In genomic region chr22:39528080-39528661, GRCh38 we compare ENCODE assay signal across 9 cellular contexts. TPM values are rescaled to one million over a fixed set of nuclear protein-coding genes. Genes with fewer than 3 reads are reported as not detected.
DNase-seq lines count a peak whose midpoint lies in the region; ATAC-seq, FAIRE-seq and TF ChIP-seq lines count a peak whose summit lies in the region.
"Had no signal": no experiment of that assay in that cellular context is flagged by ENCODE, and none has a peak within 500 bp of the region (broad histone marks: within the 10 kb centered on the region; RNA-seq: fewer than 3 reads in every experiment).

No MANE protein-coding gene starts in this region.

- H3K27me3 ChIP-seq in GM12878 (replicated peaks in 1 of 2; ENCODE audit: control insufficient read depth in 2 of 2, insufficient read depth in 2 of 2, low read length in 1 of 2) = no peaks in the 10 kb centered on the region
- H3K27me3 ChIP-seq in trophoblast cell (ENCODE audit: insufficient read depth, low read length) = no peaks in the 10 kb centered on the region

- TF ChIP-seq EP300 in GM12878 (IDR thresholded peaks at IDR 0.05; ENCODE audit: borderline replicate concordance in 1 of 2, control insufficient read depth in 1 of 2, low read depth in 2 of 2, low read length in 2 of 2) = no peak

- 24% methylated on average over 12 of the region's 12 CpGs for WGBS in GM12878 (ENCODE audit: insufficient coverage, insufficient replicate concordance, low lambda C conversion rate, missing lambda C conversion rate)
- no CpG with 5 or more reads among the region's 12 CpGs for whole genome bisulfite sequencing in trophoblast cell (ENCODE audit: extremely low coverage, insufficient coverage, insufficient read length)

- DNase-seq in EL = peak; percentile 39
- peak; percentile 50 for DNase-seq in NCI-H1436 treated with DMSO at 0.1 percent for 48 hours (lab: John Stamatoyannopoulos, UW)
- DNase-seq in GM12878 (ENCODE audit: low read depth, low spot score) = no peak
- peak; percentile 98 to 100 for DNase-seq in trophoblast cell

- H3K9me3 ChIP-seq in GM12878 (replicated peaks; ENCODE audit: control insufficient read depth, insufficient read depth, low read length) = no peaks in the 10 kb centered on the region
- H3K9me3 ChIP-seq in trophoblast cell (ENCODE audit: insufficient read depth, low read depth, low read length) = no peaks in the 10 kb centered on the region
- H3K9me3 ChIP-seq: HAP-1 had no signal

- H2BK120ac ChIP-seq in trophoblast cell (ENCODE audit: insufficient read depth, low read length, poor library complexity) = no peak overlapping the region

- no peak for TF ChIP-seq RAD21 in GM12878 (IDR thresholded peaks at IDR 0.05; ENCODE audit: insufficient read depth, low read depth, low read length)

- POLR2A ChIA-PET in GM12878 (lab: Charles Lee) = interaction anchor here (0.5 to 2.6 kb wide), 14 partner anchors 8 to 379 kb away, joined by 3 to 32 read pairs (median 6); partner anchors contain the start of genes ATF4 and RPL3

- TF ChIP-seq POLR2A in GM12878 (IDR thresholded peaks at IDR 0.05; ENCODE audit: low read depth, low read length) = peak; percentile 77

- H2AFZ ChIP-seq in GM12878 (ENCODE audit: control insufficient read depth, low read depth, low read length) = peak overlapping the region; percentile 39; the same call in 1 of the 2 replicates
- no peak overlapping the region for H2AFZ ChIP-seq in trophoblast cell (ENCODE audit: insufficient read depth, low read length, poor library complexity)

- peaks cover 5% of the 10 kb centered on the region for H3K79me1 ChIP-seq in trophoblast cell (ENCODE audit: low read length)

- no peak for FAIRE-seq in GM12878 (lab: Jason Lieb, UNC)

- RAD21 ChIA-PET in GM12878 (lab: Charles Lee; ENCODE audit: unreplicated experiment) = interaction anchor here (0.8 to 4.7 kb wide), 27 partner anchors 8 to 649 kb away, joined by 3 to 44 read pairs (median 6); partner anchors contain the start of genes ATF4, MIEF1, RPL3 and TAB1

- no peak overlapping the region for H4K12ac ChIP-seq in trophoblast cell (ENCODE audit: low read depth, low read length)

- SMC1A ChIA-PET in GM12878 (lab: Charles Lee; ENCODE audit: uncharacterized antibody, unreplicated experiment) = interaction anchor here (0.8 to 2.9 kb wide), 22 partner anchors 8 to 516 kb away, joined by 3 to 30 read pairs (median 8); partner anchors contain the start of genes ATF4, MIEF1, RPL3 and TAB1

- no TSS peak for BruUV-seq in GM12878 (replicated peaks; lab: Mats Ljungman, UMichigan)

- in situ Hi-C loops in GM12878 (cut with MboI) = no loop called here

- CTCF ChIA-PET in GM12878 (lab: Yijun Ruan, JAX) = interaction anchor here (0.6 to 17.8 kb wide), 35 partner anchors 8 to 858 kb away, joined by 3 to 372 read pairs (median 5); partner anchors contain the start of genes ATF4, MIEF1, RPL3 and SYNGR1

- H3K4me2 ChIP-seq in GM12878 (ENCODE audit: control insufficient read depth, insufficient read depth) = peak overlapping the region; percentile 100
- peak overlapping the region; percentile 5 for H3K4me2 ChIP-seq in trophoblast cell (ENCODE audit: low read length)

- TF ChIP-seq CTCF in GM12878 (IDR thresholded peaks at IDR 0.05 in 2 of 3, conservative IDR thresholded peaks at IDR 0.05 in 1 of 3; ENCODE audit: control insufficient read depth in 2 of 3, extremely low read depth in 1 of 3, insufficient read depth in 1 of 3, low read depth in 3 of 3, low read length in 3 of 3) = no peak

- H3K36me3 ChIP-seq in GM12878 (ENCODE audit: control insufficient read depth in 2 of 2, insufficient read depth in 2 of 2, low read length in 1 of 2) (peaks cover 10 to 11% of the 10 kb centered on the region in 2 experiments; a peak in 3 of 4 replicates), trophoblast cell (ENCODE audit: control insufficient read depth in 1 of 2, insufficient read depth in 2 of 2, low read length in 2 of 2) (peaks cover 31 to 41% of the 10 kb centered on the region in 2 experiments)

- H3K9ac ChIP-seq in GM12878 (ENCODE audit: control insufficient read depth, insufficient read depth, low read length) (peak overlapping the region; percentile 85), trophoblast cell (ENCODE audit: low read length) (no peak overlapping the region)

- H3K4ac ChIP-seq in trophoblast cell (ENCODE audit: low read depth, low read length) = no peak overlapping the region

- no peak overlapping the region for H2AK5ac ChIP-seq in trophoblast cell (ENCODE audit: low read length)

- intact Hi-C loops in GM12878 (cut with micrococcal nuclease; ENCODE audit: unreplicated experiment) = loop anchor here (2.0 kb wide), 3 partner anchors 185 to 357 kb away; partner anchors contain the start of gene RPL3

- H3K4me3 ChIP-seq in GM12878 = peak overlapping the region; percentile 70
- no peak overlapping the region for H3K4me3 ChIP-seq in trophoblast cell (ENCODE audit: low read depth, low read length)
- H3K4me3 ChIP-seq: HAP-1 had no signal

- no peak overlapping the region for H2BK5ac ChIP-seq in trophoblast cell (ENCODE audit: low read depth, low read length, poor library complexity)

- H2BK12ac ChIP-seq in trophoblast cell (ENCODE audit: low read length) = no peak overlapping the region

- H3K4me1 ChIP-seq in GM12878 (ENCODE audit: control insufficient read depth, insufficient read depth, low read length) = peaks cover 58% of the 10 kb centered on the region
- H3K4me1 ChIP-seq in trophoblast cell (ENCODE audit: control insufficient read depth in 1 of 2, insufficient read depth in 2 of 2, low read length in 2 of 2) = peaks cover 7 to 26% of the 10 kb centered on the region in 2 experiments

- ATAC-seq in GM12878 = peak; percentile 11
- no peak for ATAC-seq in GM21723 (IDR thresholded peaks at IDR 0.05; ENCODE audit: unreplicated experiment)
- no peak for ATAC-seq in HG02973 (IDR thresholded peaks at IDR 0.05; ENCODE audit: unreplicated experiment)
- no peak for ATAC-seq in HG03342 (IDR thresholded peaks at IDR 0.05; ENCODE audit: unreplicated experiment)
- ATAC-seq in GM21529 (IDR thresholded peaks at IDR 0.05; ENCODE audit: unreplicated experiment) = no peak

- H3K23ac ChIP-seq in trophoblast cell (ENCODE audit: low read length) = no peak overlapping the region

- H3K18ac ChIP-seq in trophoblast cell (ENCODE audit: low read length) = no peak overlapping the region

- peak overlapping the region; percentile 96 for H3K27ac ChIP-seq in GM12878 (ENCODE audit: control insufficient read depth, insufficient read depth)
- peak overlapping the region; percentile 30 for H3K27ac ChIP-seq in trophoblast cell (ENCODE audit: low read depth, low read length)

- no peak overlapping the region for H4K8ac ChIP-seq in trophoblast cell (ENCODE audit: low read depth, low read length)

- H4K91ac ChIP-seq in trophoblast cell (ENCODE audit: low read depth, low read length) = no peak overlapping the region

- no peak overlapping the region for H3K14ac ChIP-seq in trophoblast cell (ENCODE audit: low read length)

- H3K79me2 ChIP-seq in GM12878 (ENCODE audit: control insufficient read depth, insufficient read depth, low read length) = peaks cover 61% of the 10 kb centered on the region
- peaks cover 9% of the 10 kb centered on the region for H3K79me2 ChIP-seq in trophoblast cell (ENCODE audit: control insufficient read depth, insufficient read depth, low read length, poor library complexity)

- peaks cover 17% of the 10 kb centered on the region for H4K20me1 ChIP-seq in GM12878 (ENCODE audit: control insufficient read depth, insufficient read depth)

RNA-seq across cellular contexts. Expression of gene RPS19BP1, which starts 4.4 kb away (rescaled TPM):
- total RNA-seq in GM12878 (2013; cell fraction: nucleolus; rRNA removed) = 43.6 and 46.7 TPM in 2 replicates
- total RNA-seq in GM12878 (2014; rRNA removed) (106 and 132 TPM in 2 replicates), GM12878 (2014; rRNA removed; fragmentation: Illumina TruSeq; extraction: Trizol) (36.6 and 47.5 TPM in 2 replicates), GM12878 (2021) (83.6 and 85.7 TPM in 2 replicates)
- 23.5 TPM for polyA plus RNA-seq in GM12878 (2011; ENCODE audit: low read depth)
- polyA plus RNA-seq in GM12878 (2011; rRNA removed) (48.1 and 71.5 TPM in 2 replicates), GM12878 (2014; fragmentation: Illumina TruSeq; extraction: Trizol) (8.8 and 20.3 TPM in 2 replicates), GM12878 (2014; fragmentation: Nextera tagmentation; extraction: Ambion mirVana) (10 to 100 TPM in 1 of 2 experiments, 1 to 10 TPM in 1; 2.7 to 14.3 TPM), GM12878 (2014; rRNA removed) (146 and 170 TPM in 2 replicates), GM12878 (2016; fragmentation: Nextera tagmentation; extraction: Ambion mirVana) (100 to 1,000 TPM; 178 to 206 TPM)
- 100 and 140 TPM in 2 replicates for polyA plus RNA-seq in GM12878 (2011; cell fraction: cytosol; rRNA removed)
- 73.0 and 84.9 TPM in 2 replicates for polyA plus RNA-seq in GM12878 (2011; cell fraction: nucleus; rRNA removed)
- 59.4 and 59.8 TPM in 2 replicates for polyA plus RNA-seq in GM12878 (2012)
- polyA minus RNA-seq in GM12878 (2011; rRNA and poly(A)+ RNA removed) = 11.3 and 24.2 TPM in 2 replicates
- polyA minus RNA-seq in GM12878 (2011; cell fraction: cytosol; rRNA and poly(A)+ RNA removed) = 8.0 and 9.8 TPM in 2 replicates
- polyA minus RNA-seq in GM12878 (2011; cell fraction: nucleus; rRNA and poly(A)+ RNA removed) = 19.3 and 32.1 TPM in 2 replicates
- polyA plus RNA-seq in trophoblast cell (2013) = 87.1 and 87.7 TPM in 2 replicates

RNA-seq across cellular contexts. Expression of gene ATF4, which starts 7.8 kb away (rescaled TPM):
- 140 and 144 TPM in 2 replicates for total RNA-seq in GM12878 (2013; cell fraction: nucleolus; rRNA removed)
- total RNA-seq in GM12878 (2014; rRNA removed) = 308 and 320 TPM in 2 replicates
- total RNA-seq in GM12878 (2014; rRNA removed; fragmentation: Illumina TruSeq; extraction: Trizol) = 340 and 355 TPM in 2 replicates
- 326 and 331 TPM in 2 replicates for total RNA-seq in GM12878 (2021)
- polyA plus RNA-seq in GM12878 (2011; ENCODE audit: low read depth) = 395 TPM
- polyA plus RNA-seq in GM12878 (2011; rRNA removed) = 566 and 603 TPM in 2 replicates
- polyA plus RNA-seq in GM12878 (2011; cell fraction: cytosol; rRNA removed) = 689 and 827 TPM in 2 replicates
- polyA plus RNA-seq in GM12878 (2011; cell fraction: nucleus; rRNA removed) = 737 and 862 TPM in 2 replicates
- 477 and 719 TPM in 2 replicates for polyA plus RNA-seq in GM12878 (2012)
- 520 and 576 TPM in 2 replicates for polyA plus RNA-seq in GM12878 (2014; fragmentation: Illumina TruSeq; extraction: Trizol)
- polyA plus RNA-seq in GM12878 (2014; fragmentation: Nextera tagmentation; extraction: Ambion mirVana) = 100 to 1,000 TPM in 1 of 2 experiments, 10 to 100 TPM in 1; 88.3 to 187 TPM
- 508 and 605 TPM in 2 replicates for polyA plus RNA-seq in GM12878 (2014; rRNA removed)
- 100 to 1,000 TPM; 165 to 178 TPM for polyA plus RNA-seq in GM12878 (2016; fragmentation: Nextera tagmentation; extraction: Ambion mirVana)
- 145 and 253 TPM in 2 replicates for polyA minus RNA-seq in GM12878 (2011; rRNA and poly(A)+ RNA removed)
- polyA minus RNA-seq in GM12878 (2011; cell fraction: cytosol; rRNA and poly(A)+ RNA removed) = 58.9 and 61.0 TPM in 2 replicates
- 146 and 184 TPM in 2 replicates for polyA minus RNA-seq in GM12878 (2011; cell fraction: nucleus; rRNA and poly(A)+ RNA removed)
- polyA plus RNA-seq in trophoblast cell (2013) = 602 and 615 TPM in 2 replicates

RNA-seq across cellular contexts. Expression of gene MIEF1, which starts 26.1 kb away (rescaled TPM):
- 32.3 and 33.3 TPM in 2 replicates for total RNA-seq in GM12878 (2013; cell fraction: nucleolus; rRNA removed)
- total RNA-seq in GM12878 (2014; rRNA removed) = 27.9 and 28.3 TPM in 2 replicates
- 24.0 and 26.4 TPM in 2 replicates for total RNA-seq in GM12878 (2014; rRNA removed; fragmentation: Illumina TruSeq; extraction: Trizol)
- total RNA-seq in GM12878 (2021) = 50.9 and 52.3 TPM in 2 replicates
- 17.7 TPM for polyA plus RNA-seq in GM12878 (2011; ENCODE audit: low read depth)
- 21.3 and 27.9 TPM in 2 replicates for polyA plus RNA-seq in GM12878 (2011; rRNA removed)
- polyA plus RNA-seq in GM12878 (2011; cell fraction: cytosol; rRNA removed) = 29.7 and 30.5 TPM in 2 replicates
- polyA plus RNA-seq in GM12878 (2011; cell fraction: nucleus; rRNA removed) = 19.1 and 27.5 TPM in 2 replicates
- polyA plus RNA-seq in GM12878 (2012) = 22.3 and 24.9 TPM in 2 replicates
- 33.1 and 35.8 TPM in 2 replicates for polyA plus RNA-seq in GM12878 (2014; fragmentation: Illumina TruSeq; extraction: Trizol)
- 10 to 100 TPM; 12.4 to 13.8 TPM for polyA plus RNA-seq in GM12878 (2014; fragmentation: Nextera tagmentation; extraction: Ambion mirVana)
- 30.6 and 35.2 TPM in 2 replicates for polyA plus RNA-seq in GM12878 (2014; rRNA removed)
- 10 to 100 TPM; 43.2 to 46.3 TPM for polyA plus RNA-seq in GM12878 (2016; fragmentation: Nextera tagmentation; extraction: Ambion mirVana)
- 40.1 and 42.5 TPM in 2 replicates for polyA minus RNA-seq in GM12878 (2011; rRNA and poly(A)+ RNA removed)
- 15.5 and 17.6 TPM in 2 replicates for polyA minus RNA-seq in GM12878 (2011; cell fraction: cytosol; rRNA and poly(A)+ RNA removed)
- polyA minus RNA-seq in GM12878 (2011; cell fraction: nucleus; rRNA and poly(A)+ RNA removed) = 11.0 and 23.4 TPM in 2 replicates
- 26.5 and 27.5 TPM in 2 replicates for polyA plus RNA-seq in trophoblast cell (2013)

RNA-seq across cellular contexts. Expression of gene CACNA1I, which starts 42.4 kb away (rescaled TPM):
- total RNA-seq in GM12878 (2013; cell fraction: nucleolus; rRNA removed) = 0.07 and 0.10 TPM in 2 replicates
- not detected in 2 replicates for total RNA-seq in GM12878 (2014; rRNA removed)
- not detected in 2 replicates for total RNA-seq in GM12878 (2014; rRNA removed; fragmentation: Illumina TruSeq; extraction: Trizol)
- 0.03 TPM in 2 replicates for total RNA-seq in GM12878 (2021)
- not detected for polyA plus RNA-seq in GM12878 (2011; ENCODE audit: low read depth)
- polyA plus RNA-seq in GM12878 (2011; rRNA removed) = 0.01 TPM in 1 of 2 replicates, not detected in the other
- 0.01 TPM in 1 of 2 replicates, not detected in the other for polyA plus RNA-seq in GM12878 (2011; cell fraction: cytosol; rRNA removed)
- 0.04 and 0.06 TPM in 2 replicates for polyA plus RNA-seq in GM12878 (2011; cell fraction: nucleus; rRNA removed)
- not detected in 2 replicates for polyA plus RNA-seq in GM12878 (2012)
- not detected in 2 replicates for polyA plus RNA-seq in GM12878 (2014; fragmentation: Illumina TruSeq; extraction: Trizol)
- polyA plus RNA-seq in GM12878 (2014; fragmentation: Nextera tagmentation; extraction: Ambion mirVana) = not detected
- not detected in 2 replicates for polyA plus RNA-seq in GM12878 (2014; rRNA removed)
- polyA plus RNA-seq in GM12878 (2016; fragmentation: Nextera tagmentation; extraction: Ambion mirVana) = not detected
- under 0.01 TPM in 1 of 2 replicates, not detected in the other for polyA minus RNA-seq in GM12878 (2011; rRNA and poly(A)+ RNA removed)
- not detected in 2 replicates for polyA minus RNA-seq in GM12878 (2011; cell fraction: cytosol; rRNA and poly(A)+ RNA removed)
- not detected in 2 replicates for polyA minus RNA-seq in GM12878 (2011; cell fraction: nucleus; rRNA and poly(A)+ RNA removed)
- 0.08 and 0.10 TPM in 2 replicates for polyA plus RNA-seq in trophoblast cell (2013)
